8 cellular contexts compared by ENCODE assay signal in genomic region chr10:75395955-75396860, GRCh38. TPM values are rescaled to one million over a fixed set of nuclear protein-coding genes. Genes with fewer than 3 reads are reported as not detected.
A peak's percentile ranks its signal among the peaks of the same experiment; 100 is the strongest.
DNase-seq lines count a peak whose midpoint lies in the region; ATAC-seq and TF ChIP-seq lines count a peak whose summit lies in the region.

No MANE protein-coding gene starts in this region.

- H3K27ac ChIP-seq in IMR-90 (ENCODE audit: insufficient read depth, low read length) (peak overlapping the region; percentile 98), epithelial cell of prostate (peak overlapping the region; percentile 93), lung (ENCODE audit: low read depth in 1 of 2, low read length in 1 of 2) (peak overlapping the region; percentile 45 to 93), thyroid gland (peak overlapping the region; percentile 72 to 88 (median 75))

- H3K4me3 ChIP-seq in IMR-90 (ENCODE audit: insufficient read depth, low read depth, low read length) (peak overlapping the region; percentile 99), lung (peak overlapping the region; percentile 60), thyroid gland (replicated peaks in 1 of 3) (peak overlapping the region; percentile 34 to 63 (median 34))

- POLR2A ChIA-PET in IMR-90 (lab: Charles Lee; ENCODE audit: unreplicated experiment) = no interaction called here

- H3K56ac ChIP-seq in IMR-90 (ENCODE audit: extremely low read depth, insufficient read depth, low read length) = peak overlapping the region; percentile 80

- H3K4me1 ChIP-seq in IMR-90 (ENCODE audit: control insufficient read depth, insufficient read depth, low read length) (peaks cover 13% of the 10 kb centered on the region; the same call in 1 of the 2 replicates), lung (ENCODE audit: control insufficient read depth in 2 of 2, insufficient read depth in 2 of 2, low read length in 2 of 2) (peaks cover 0 to 3% of the 10 kb centered on the region in 2 donors), thyroid gland (peaks cover 5 to 15% of the 10 kb centered on the region in 2 donors)

- peaks cover 34% of the 10 kb centered on the region for H3K36me3 ChIP-seq in IMR-90 (ENCODE audit: control insufficient read depth, insufficient read depth, low read length)
- peaks cover 0 to 13% of the 10 kb centered on the region in 2 donors for H3K36me3 ChIP-seq in lung (ENCODE audit: control insufficient read depth in 2 of 2, insufficient read depth in 2 of 2, low read length in 2 of 2)
- H3K36me3 ChIP-seq in thyroid gland = peaks cover 0 to 14% of the 10 kb centered on the region in 2 donors

- peak overlapping the region; percentile 93 for H4K91ac ChIP-seq in IMR-90 (ENCODE audit: insufficient read depth, low read depth, low read length)

- DNase-seq in IMR-90 (no peak), epithelial cell of prostate (ENCODE audit: low read depth, low spot score) (no peak), lung (ENCODE audit: low spot score) (peak; percentile 51), thyroid gland (peak; percentile 36 to 39), COLO829 (ENCODE audit: low spot score) (no peak), T-helper 9 cell (no peak)

- BruUV-seq in IMR-90 (replicated peaks; lab: Mats Ljungman, UMichigan) = no TSS peak

- peak overlapping the region; percentile 96; the same call in 2 of the 3 replicates for H2BK15ac ChIP-seq in IMR-90 (ENCODE audit: low read depth, low read length)

- H2BK5ac ChIP-seq in IMR-90 (ENCODE audit: low read depth, low read length, poor library complexity, severe bottlenecking) = peak overlapping the region; percentile 83

- peak overlapping the region; percentile 92 for H2AFZ ChIP-seq in IMR-90 (replicated peaks; ENCODE audit: low read length, poor library complexity)

- peak overlapping the region; percentile 95 for H3K23ac ChIP-seq in IMR-90 (ENCODE audit: low read depth, low read length)

- peak overlapping the region; percentile 91 for H2BK120ac ChIP-seq in IMR-90 (ENCODE audit: low read depth, low read length)

- H3K79me1 ChIP-seq in IMR-90 (ENCODE audit: low read depth in 1 of 2, low read length in 2 of 2) = peaks cover 3 to 21% of the 10 kb centered on the region in 2 experiments

- peak overlapping the region; percentile 92 for H2AK9ac ChIP-seq in IMR-90 (replicated peaks; ENCODE audit: low read depth, low read length, poor library complexity)

- peaks cover 5% of the 10 kb centered on the region; the same call in 1 of the 2 replicates for H3K9me1 ChIP-seq in IMR-90 (ENCODE audit: insufficient read depth, low read length)

- H3K18ac ChIP-seq in IMR-90 (ENCODE audit: low read depth, low read length) = peak overlapping the region; percentile 83

- in situ Hi-C loops in IMR-90 (cut with MboI; ENCODE audit: low sequenced_read_pairs) = loop anchor here (5.0 to 10.0 kb wide), 2 partner anchors 101 to 1716 kb away; no protein-coding TSS in a partner anchor

- TF ChIP-seq CTCF in IMR-90 (conservative IDR thresholded peaks at IDR 0.05; ENCODE audit: low read depth, low read length) (no peak), lung (IDR thresholded peaks at IDR 0.05; ENCODE audit: control extremely low read depth, extremely low read depth) (no peak), thyroid gland (IDR thresholded peaks at IDR 0.05) (no peak)

- peak; percentile 5 for ATAC-seq in IMR-90 (ENCODE audit: low read depth)
- ATAC-seq in lung (ENCODE audit: insufficient read depth, low FRiP score) = no peak
- ATAC-seq in GM21423 (IDR thresholded peaks at IDR 0.05; ENCODE audit: unreplicated experiment) = no peak
- ATAC-seq in HG03354 (IDR thresholded peaks at IDR 0.05; ENCODE audit: poor library complexity, severe bottlenecking, unreplicated experiment) = no peak

- peak overlapping the region; percentile 91 for H3K9ac ChIP-seq in IMR-90 (ENCODE audit: low read depth, low read length)

- intact Hi-C loops in IMR-90 (cut with micrococcal nuclease) = loop anchor here (1.0 to 5.0 kb wide), 3 partner anchors 101 to 284 kb away; partner anchors contain the start of gene SAMD8
- intact Hi-C loops in thyroid gland (cut with DNase I) = loop anchor here (5.0 to 10.0 kb wide), 2 partner anchors 641 to 1149 kb away; no protein-coding TSS in a partner anchor

- H4K5ac ChIP-seq in IMR-90 (ENCODE audit: low read depth, low read length) = peak overlapping the region; percentile 8

- H3K14ac ChIP-seq in IMR-90 (replicated peaks; ENCODE audit: low read depth, low read length) = peak overlapping the region; percentile 94

- dilution Hi-C loops in IMR-90 (cut with HindIII; ENCODE audit: low sequenced_read_pairs, unreplicated experiment) = no loop called here

- H2BK20ac ChIP-seq in IMR-90 (ENCODE audit: low read depth, low read length) = peak overlapping the region; percentile 83

- H4K20me1 ChIP-seq in IMR-90 (ENCODE audit: insufficient read depth, low read length) = peaks cover 16% of the 10 kb centered on the region; the same call in 1 of the 2 replicates

- peak overlapping the region; percentile 81 for H3K4me2 ChIP-seq in IMR-90 (ENCODE audit: low read depth, low read length)

- WGBS in IMR-90 (ENCODE audit: extremely low coverage in 2 of 2, insufficient read length in 1 of 2), 2 experiments = 5% methylated on average over 29 of the region's 78 CpGs; no CpG with 5 or more reads in 1 of the 2 experiments
- 10 to 12% methylated on average over 73 to 78 of the region's 78 CpGs for whole genome bisulfite sequencing in lung, 2 donors
- WGBS in thyroid gland, 2 donors = 9 to 31% methylated on average over 4 to 7 of the region's 78 CpGs

- peak overlapping the region; percentile 84 to 92 for H4K8ac ChIP-seq in IMR-90 (ENCODE audit: low read depth in 2 of 2, low read length in 2 of 2)

- TF ChIP-seq RAD21 in IMR-90 (IDR thresholded peaks at IDR 0.05; ENCODE audit: low read length) = no peak

- no peak for TF ChIP-seq POLR2A in IMR-90 (IDR thresholded peaks at IDR 0.05; ENCODE audit: low read depth, low read length)
- no peak for TF ChIP-seq POLR2A in thyroid gland (IDR thresholded peaks at IDR 0.05)

- H3K27me3 ChIP-seq in IMR-90 (ENCODE audit: control insufficient read depth, insufficient read depth, low read length) (no peaks in the 10 kb centered on the region), lung (ENCODE audit: control insufficient read depth, insufficient read depth) (no peaks in the 10 kb centered on the region), thyroid gland (no peaks in the 10 kb centered on the region)

- CTCF ChIA-PET in IMR-90 (lab: Yijun Ruan, JAX) = interaction anchor here (0.6 to 1.5 kb wide), 8 partner anchors 9 to 1932 kb away, joined by 3 to 7 read pairs (median 4); no protein-coding TSS in a partner anchor

- no peaks in the 10 kb centered on the region for H3K9me3 ChIP-seq in IMR-90 (ENCODE audit: control insufficient read depth, insufficient read depth, low read length)
- H3K9me3 ChIP-seq in lung (ENCODE audit: control insufficient read depth in 2 of 2, insufficient read depth in 1 of 2, low read length in 1 of 2) = no peaks in the 10 kb centered on the region
- H3K9me3 ChIP-seq in thyroid gland = no peaks in the 10 kb centered on the region

- peak overlapping the region; percentile 91 for H2AK5ac ChIP-seq in IMR-90 (ENCODE audit: low read depth, low read length)

- peak overlapping the region; percentile 95 for H3K4ac ChIP-seq in IMR-90 (ENCODE audit: low read depth, low read length)

TF ChIP-seq in IMR-90, 13 proteins besides CTCF, POLR2A, EP300 and RAD21 (continues in another document):
- TF ChIP-seq USF2 (IDR thresholded peaks at IDR 0.05; ENCODE audit: low read depth, low read length) = no peak
- TF ChIP-seq MAFK (IDR thresholded peaks at IDR 0.05; ENCODE audit: low read depth, low read length) = no peak
- TF ChIP-seq MXI1 (IDR thresholded peaks at IDR 0.05; ENCODE audit: borderline replicate concordance, low read depth, low read length) = no peak
- TF ChIP-seq ELK1 (IDR thresholded peaks at IDR 0.05; ENCODE audit: borderline replicate concordance, low read depth, low read length) = no peak
- no peak for TF ChIP-seq CEBPB (IDR thresholded peaks at IDR 0.05; ENCODE audit: low read depth, low read length)
- TF ChIP-seq BHLHE40 (IDR thresholded peaks at IDR 0.05; ENCODE audit: low read depth, low read length) = no peak
- TF ChIP-seq RFX5 (IDR thresholded peaks at IDR 0.05; ENCODE audit: low read depth, low read length) = no peak
- no peak for TF ChIP-seq FOS (IDR thresholded peaks at IDR 0.05; ENCODE audit: low read depth, low read length)
- no peak for TF ChIP-seq SMC3 (IDR thresholded peaks at IDR 0.05; ENCODE audit: low read depth, low read length)
- no peak for TF ChIP-seq CHD1 (IDR thresholded peaks at IDR 0.05; ENCODE audit: low read depth, low read length)
- no peak for TF ChIP-seq MAZ (IDR thresholded peaks at IDR 0.05; ENCODE audit: borderline replicate concordance, low read depth, low read length)

RNA-seq across cellular contexts. Expression of gene ZNF503, which starts 5.4 kb away (rescaled TPM):
- total RNA-seq in IMR-90 (2012; rRNA removed) = 0.36 and 0.83 TPM in 2 replicates
- 5.8 and 7.2 TPM in 2 replicates for polyA plus RNA-seq in IMR-90 (2012; rRNA removed)
- polyA plus RNA-seq in IMR-90 (2012; cell fraction: cytosol; rRNA removed) = 9.6 and 16.1 TPM in 2 replicates
- polyA plus RNA-seq in IMR-90 (2012; cell fraction: nucleus; rRNA removed; ENCODE audit: low replicate concordance) = 7.7 and 20.9 TPM in 2 replicates
- 10 to 100 TPM; 24.8 to 37.8 TPM for total RNA-seq in lung
- 10 to 100 TPM; 11.7 to 32.1 TPM for polyA plus RNA-seq in lung
- total RNA-seq in thyroid gland = 10 to 100 TPM in 3 of 4 donors, 1 to 10 TPM in 1; 8.2 to 17.1 (median 10.9) TPM

RNA-seq across cellular contexts. Expression of gene LRMDA, which starts 35.2 kb away (rescaled TPM):
- under 0.01 TPM in 1 of 2 replicates, not detected in the other for total RNA-seq in IMR-90 (2012; rRNA removed)
- polyA plus RNA-seq in IMR-90 (2012; rRNA removed) = 0.07 TPM in 1 of 2 replicates, not detected in the other
- polyA plus RNA-seq in IMR-90 (2012; cell fraction: cytosol; rRNA removed) = 0.01 TPM in 1 of 2 replicates, not detected in the other
- not detected in 2 replicates for polyA plus RNA-seq in IMR-90 (2012; cell fraction: nucleus; rRNA removed; ENCODE audit: low replicate concordance)
- total RNA-seq in lung = 10 to 100 TPM; 15.5 to 40.8 TPM
- 10 to 100 TPM; 12.1 to 27.8 TPM for polyA plus RNA-seq in lung
- total RNA-seq in thyroid gland = 10 to 100 TPM; 16.5 to 31.7 (median 23.2) TPM

Comparison
In these comparisons a context has a peak if more than half of its experiments do, and no peak if none do; other contexts are left out.
1. DNase-seq: peak in lung (single experiment) and thyroid gland (2 of 2); none in IMR-90 (single experiment), epithelial cell of prostate (single experiment), COLO829 (single experiment) and T-helper 9 cell (single experiment).
2. H3K4me3 ChIP-seq: peak in every context shown above with its lines; median percentile 99 in IMR-90; 60 in lung; 34 in thyroid gland.
3. RNA of gene LRMDA, which starts 35.2 kb away (total RNA-seq): 15.5 to 40.8 TPM in lung and 16.5 to 31.7 TPM in thyroid gland; under 0.01 TPM in IMR-90; every median in the first group is over 10 times any median in the second.
4. Peak in every context shown above with its lines, with median percentiles within 50 percentile points of each other: H3K27ac ChIP-seq.